In the genomic region with DNA sequence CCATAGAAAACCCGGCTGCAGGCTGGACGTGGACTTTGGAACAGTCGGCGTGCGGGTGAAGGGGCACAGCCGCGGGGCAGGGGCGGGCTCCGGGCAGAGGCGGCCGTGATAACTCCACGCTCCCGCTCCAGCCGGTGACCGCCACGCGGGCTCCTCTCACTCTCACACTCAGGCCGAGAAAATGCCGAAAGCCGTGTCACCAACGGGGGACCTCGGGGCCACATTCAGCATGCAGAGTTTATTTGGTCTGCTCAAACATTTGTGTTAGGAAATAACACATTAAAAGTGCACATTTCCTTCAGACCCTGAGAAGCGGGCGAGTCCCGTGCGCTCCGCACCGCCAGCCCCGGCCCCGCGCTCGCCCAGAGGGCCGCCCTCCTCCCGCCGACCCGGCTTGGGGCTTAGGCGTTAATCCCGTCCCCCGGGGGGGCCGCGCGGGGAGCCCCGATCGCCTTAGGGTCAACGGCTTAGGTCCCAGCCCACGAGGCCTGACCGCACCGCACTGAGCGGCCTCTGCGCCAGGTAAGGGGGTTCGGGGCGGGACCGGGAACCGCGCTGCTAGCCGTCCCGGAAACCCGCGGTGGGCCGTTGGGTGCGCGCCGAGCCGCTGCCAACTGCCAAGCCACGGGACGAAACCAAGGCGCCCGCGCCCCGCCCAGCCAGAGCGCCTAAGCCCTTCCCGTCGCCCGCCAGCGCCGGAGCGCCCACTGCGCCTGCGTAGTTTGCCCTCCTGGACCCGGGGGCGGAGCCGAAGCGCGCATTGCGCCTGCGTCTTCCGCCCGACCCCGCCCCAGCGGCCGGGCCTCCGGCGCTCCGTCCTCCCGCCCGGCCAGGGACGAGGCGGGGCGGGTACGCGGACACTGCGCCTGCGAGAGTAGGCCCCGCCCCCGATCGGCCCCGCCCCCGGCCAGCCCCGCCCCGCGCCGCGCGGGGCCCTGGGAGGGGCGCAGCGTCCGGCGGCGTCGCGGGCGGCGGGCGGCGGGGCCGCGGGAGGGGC, we compare ENCODE assay signal across 8 cellular contexts. TPM values are rescaled to one million over a fixed set of nuclear protein-coding genes. Genes with fewer than 3 reads are reported as not detected.
DNase-seq lines count a peak whose midpoint lies in the region; ATAC-seq and TF ChIP-seq lines count a peak whose summit lies in the region.

A gene with protein sequence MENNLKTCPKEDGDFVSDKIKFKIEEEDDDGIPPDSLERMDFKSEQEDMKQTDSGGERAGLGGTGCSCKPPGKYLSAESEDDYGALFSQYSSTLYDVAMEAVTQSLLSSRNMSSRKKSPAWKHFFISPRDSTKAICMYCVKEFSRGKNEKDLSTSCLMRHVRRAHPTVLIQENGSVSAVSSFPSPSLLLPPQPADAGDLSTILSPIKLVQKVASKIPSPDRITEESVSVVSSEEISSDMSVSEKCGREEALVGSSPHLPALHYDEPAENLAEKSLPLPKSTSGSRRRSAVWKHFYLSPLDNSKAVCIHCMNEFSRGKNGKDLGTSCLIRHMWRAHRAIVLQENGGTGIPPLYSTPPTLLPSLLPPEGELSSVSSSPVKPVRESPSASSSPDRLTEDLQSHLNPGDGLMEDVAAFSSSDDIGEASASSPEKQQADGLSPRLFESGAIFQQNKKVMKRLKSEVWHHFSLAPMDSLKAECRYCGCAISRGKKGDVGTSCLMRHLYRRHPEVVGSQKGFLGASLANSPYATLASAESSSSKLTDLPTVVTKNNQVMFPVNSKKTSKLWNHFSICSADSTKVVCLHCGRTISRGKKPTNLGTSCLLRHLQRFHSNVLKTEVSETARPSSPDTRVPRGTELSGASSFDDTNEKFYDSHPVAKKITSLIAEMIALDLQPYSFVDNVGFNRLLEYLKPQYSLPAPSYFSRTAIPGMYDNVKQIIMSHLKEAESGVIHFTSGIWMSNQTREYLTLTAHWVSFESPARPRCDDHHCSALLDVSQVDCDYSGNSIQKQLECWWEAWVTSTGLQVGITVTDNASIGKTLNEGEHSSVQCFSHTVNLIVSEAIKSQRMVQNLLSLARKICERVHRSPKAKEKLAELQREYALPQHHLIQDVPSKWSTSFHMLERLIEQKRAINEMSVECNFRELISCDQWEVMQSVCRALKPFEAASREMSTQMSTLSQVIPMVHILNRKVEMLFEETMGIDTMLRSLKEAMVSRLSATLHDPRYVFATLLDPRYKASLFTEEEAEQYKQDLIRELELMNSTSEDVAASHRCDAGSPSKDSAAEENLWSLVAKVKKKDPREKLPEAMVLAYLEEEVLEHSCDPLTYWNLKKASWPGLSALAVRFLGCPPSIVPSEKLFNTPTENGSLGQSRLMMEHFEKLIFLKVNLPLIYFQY (plus strand): TSS at position 947 of the 997 bp plus-strand sequence. CDS start 29,819 bp downstream, outside the sequence.

- peak within 1 kb of the TSS; percentile 96 to 97 for H3K4me3 Mint-ChIP-seq in CD14-positive monocyte
- H3K4me3 Mint-ChIP-seq in dendritic cell treated with granulocyte-macrophage colony-stimulating factor and Interleukin-4, amounts not matched to agents 40 ng/mL and 50 ng/mL, for 4 days, result peak within 1 kb of the TSS; percentile 97

- TF ChIP-seq CTCF in CD14-positive monocyte (IDR thresholded peaks at IDR 0.05), result no peak

- ATAC-seq in GM19395 (IDR thresholded peaks at IDR 0.05; ENCODE audit: unreplicated experiment) (peak; percentile 75), HG03558 (IDR thresholded peaks at IDR 0.05; ENCODE audit: extremely low read depth, unreplicated experiment) (peak; percentile 39), left lobe of liver (peak; percentile 87)

- H3K9me3 Mint-ChIP-seq in CD14-positive monocyte, result no peaks in the 10 kb centered on the region
- H3K9me3 Mint-ChIP-seq in dendritic cell treated with granulocyte-macrophage colony-stimulating factor and Interleukin-4, amounts not matched to agents 40 ng/mL and 50 ng/mL, for 4 days, result no peaks in the 10 kb centered on the region

- peaks cover 0 to 13% (median 7%) of the 10 kb centered on the region in 3 donors for H3K27me3 Mint-ChIP-seq in CD14-positive monocyte (ENCODE audit: low read depth in 3 of 3)
- peaks cover 18% of the 10 kb centered on the region for H3K27me3 Mint-ChIP-seq in dendritic cell treated with granulocyte-macrophage colony-stimulating factor and Interleukin-4, amounts not matched to agents 40 ng/mL and 50 ng/mL, for 4 days

- DNase-seq in CD14-positive monocyte (ENCODE audit: low spot score) (peak; percentile 97), NCI-H774 (lab: John Stamatoyannopoulos, UW) (peak; percentile 85), left lobe of liver (ENCODE audit: low spot score) (peak; percentile 99)
- DNase-seq in activated CD4-positive, alpha-beta T cell treated with anti-CD3 and anti-CD28 coated beads, Interleukin-2, amount 50 U/mL, for 4 hours, result peak; percentile 94
- peak; percentile 98 to 99 for DNase-seq in stimulated activated CD4-positive, alpha-beta T cell treated with anti-CD3 and anti-CD28 coated beads, Interleukin-2, amount 100 ng/mL, for 24 hours

- H3K27ac Mint-ChIP-seq in CD14-positive monocyte, result peak within 1 kb of the TSS; percentile 87 to 95 (median 90)
- H3K27ac Mint-ChIP-seq in dendritic cell treated with granulocyte-macrophage colony-stimulating factor and Interleukin-4, amounts not matched to agents 40 ng/mL and 50 ng/mL, for 4 days, result peak within 1 kb of the TSS; percentile 91

- intact Hi-C loops in CD14-positive monocyte (cut with micrococcal nuclease), result loop anchor here in 1 of 2 donors (2.0 kb wide), 1 partner anchor 64 kb away; no protein-coding TSS in a partner anchor
- intact Hi-C loops in dendritic cell treated with granulocyte-macrophage colony-stimulating factor and Interleukin-4, amounts not matched to agents 40 ng/mL and 50 ng/mL, for 4 days (cut with micrococcal nuclease), result no loop called here

- H3K36me3 Mint-ChIP-seq in CD14-positive monocyte, result peaks cover 3 to 4% of the 10 kb centered on the region in 2 donors
- peaks cover 29% of the 10 kb centered on the region for H3K36me3 Mint-ChIP-seq in dendritic cell treated with granulocyte-macrophage colony-stimulating factor and Interleukin-4, amounts not matched to agents 40 ng/mL and 50 ng/mL, for 4 days (ENCODE audit: low read depth)

- peaks cover 46% of the 10 kb centered on the region for H3K4me1 Mint-ChIP-seq in CD14-positive monocyte
- H3K4me1 Mint-ChIP-seq in dendritic cell treated with granulocyte-macrophage colony-stimulating factor and Interleukin-4, amounts not matched to agents 40 ng/mL and 50 ng/mL, for 4 days (ENCODE audit: low read depth), result peaks cover 57% of the 10 kb centered on the region

RNA-seq across cellular contexts. Expression of the gene that starts here (rescaled TPM):
- polyA plus RNA-seq in CD14-positive monocyte, result 1 to 10 TPM; 3.8 to 5.7 TPM
- total RNA-seq in left lobe of liver, result 4.7 TPM

Comparison
In these comparisons a context has a peak if more than half of its experiments do, and no peak if none do; other contexts are left out.
1. Peak in every context shown above with its lines: DNase-seq and ATAC-seq.